In the genomic region with DNA sequence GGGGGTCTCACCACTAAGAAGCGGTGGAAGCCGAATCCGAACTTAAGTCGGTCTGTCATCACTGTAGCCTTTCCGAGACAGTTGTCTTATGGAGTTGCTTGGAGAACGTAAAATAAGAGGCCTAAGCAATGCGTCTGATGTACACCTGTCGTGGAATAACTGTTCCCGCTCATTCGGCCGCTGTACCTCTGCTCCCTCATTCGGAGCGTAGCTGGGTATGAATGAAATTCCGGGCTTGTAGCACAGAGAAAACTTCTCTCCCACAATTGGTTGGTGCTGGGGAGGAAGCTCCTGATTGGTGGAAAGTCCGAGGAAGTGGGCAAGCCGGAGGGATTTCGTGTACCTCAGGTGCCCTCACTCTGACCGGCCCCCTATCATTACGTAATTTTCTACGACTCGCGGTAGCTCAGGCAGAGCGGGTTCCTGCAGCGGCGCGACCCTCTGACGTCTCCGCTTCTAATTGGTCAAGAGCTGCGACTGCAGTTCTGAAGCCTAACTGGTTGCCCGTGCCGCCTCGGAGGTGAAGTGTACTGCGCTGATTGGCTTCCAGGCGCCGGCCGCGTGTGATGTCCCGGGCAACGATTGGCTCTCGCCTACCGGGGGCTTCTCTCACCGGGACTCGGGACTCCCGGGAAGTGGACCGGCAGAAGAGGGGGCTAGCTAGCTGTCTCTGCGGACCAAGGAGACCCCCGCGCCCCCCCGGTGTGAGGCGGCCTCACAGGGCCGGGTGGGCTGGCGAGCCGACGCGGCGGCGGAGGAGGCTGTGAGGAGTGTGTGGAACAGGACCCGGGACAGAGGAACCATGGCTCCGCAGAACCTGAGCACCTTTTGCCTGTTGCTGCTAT, we compare ENCODE assay signal across 8 cellular contexts. TPM values are rescaled to one million over a fixed set of nuclear protein-coding genes. Genes with fewer than 3 reads are reported as not detected.
A peak's percentile ranks its signal among the peaks of the same experiment; 100 is the strongest.
DNase-seq lines count a peak whose midpoint lies in the region; ATAC-seq and TF ChIP-seq lines count a peak whose summit lies in the region.

A gene (plus strand): TSS at position 625 of the 845 bp plus-strand sequence. CDS start 178 bp downstream, at position 803.

- no peaks in the 10 kb centered on the region for H4K20me1 ChIP-seq in smooth muscle cell (ENCODE audit: low read depth)

- DNase-seq in AG08395 (ENCODE audit: low spot score) (peak; percentile 99), NCI-H345 (lab: John Stamatoyannopoulos, UW) (peak; percentile 100), activated B cell treated with CpG ODN at 0.5 μM for 24 hours (peak; percentile 91), caudate nucleus (lab: John Stamatoyannopoulos, UW) (peak; percentile 92 to 100 (median 99)), iPS-NIHi7 (ENCODE audit: extremely low spot score) (peak; percentile 99), smooth muscle cell (lab: John Stamatoyannopoulos, UW; ENCODE audit: unreplicated experiment) (peak; percentile 89)

- peaks cover 56% of the 10 kb centered on the region for H3K4me1 Mint-ChIP-seq in activated B cell treated with CpG ODN at 0.5 μM for 24 hours

- H3K9me3 ChIP-seq in smooth muscle cell (replicated peaks; ENCODE audit: low read depth), result no peaks in the 10 kb centered on the region

- peak within 1 kb of the TSS; percentile 80 for H3K4me3 ChIP-seq in smooth muscle cell

- peak within 1 kb of the TSS; percentile 83 for H2AFZ ChIP-seq in smooth muscle cell (ENCODE audit: low read depth)

- no peaks in the 10 kb centered on the region for H3K27me3 ChIP-seq in smooth muscle cell (ENCODE audit: low read depth)

- H3K36me3 Mint-ChIP-seq in activated B cell treated with CpG ODN at 0.5 μM for 24 hours (ENCODE audit: low read depth), result peaks cover 47% of the 10 kb centered on the region

- ATAC-seq in HG03196 (IDR thresholded peaks at IDR 0.05; ENCODE audit: unreplicated experiment) (peak; percentile 86), activated B cell treated with CpG ODN at 0.5 μM for 24 hours (ENCODE audit: low read depth) (peak; percentile 82)

- H3K27ac Mint-ChIP-seq in activated B cell treated with CpG ODN at 0.5 μM for 24 hours, result peak within 1 kb of the TSS; percentile 97

- H3K4me1 ChIP-seq in smooth muscle cell (ENCODE audit: low read depth), result peaks cover 17% of the 10 kb centered on the region

- no peaks in the 10 kb centered on the region for H3K9me3 Mint-ChIP-seq in activated B cell treated with CpG ODN at 0.5 μM for 24 hours

- POLR2A ChIA-PET in activated B cell treated with CpG ODN at 0.5 μM for 24 hours (lab: Charles Lee), result interaction anchor here (0.6 to 6.1 kb wide), 21 partner anchors 9 to 1888 kb away, joined by 3 to 66 read pairs (median 5); a partner anchor contains a TSS

- peak within 1 kb of the TSS; percentile 94 for H3K4me3 Mint-ChIP-seq in activated B cell treated with CpG ODN at 0.5 μM for 24 hours

- peak; percentile 80 for TF ChIP-seq POLR2A in GM18951 (IDR thresholded peaks at IDR 0.05; ENCODE audit: extremely low read depth, insufficient read depth, insufficient read length)

- H3F3A ChIP-seq in smooth muscle cell (ENCODE audit: low read depth), result no peaks in the 10 kb centered on the region

- CTCF ChIA-PET in activated B cell treated with CpG ODN at 0.5 μM for 24 hours (lab: Charles Lee), result interaction anchor here (0.9 to 1.6 kb wide), 7 partner anchors 30 to 632 kb away, joined by 3 to 6 read pairs (median 4); a partner anchor contains a TSS

- peak within 1 kb of the TSS; percentile 96 for H3K9ac ChIP-seq in smooth muscle cell (ENCODE audit: low read depth)

- intact Hi-C loops in activated B cell treated with CpG ODN at 0.5 μM for 24 hours (cut with micrococcal nuclease), result loop anchor here (1.0 to 2.0 kb wide), 6 partner anchors 36 to 568 kb away; a partner anchor contains a TSS

- TF ChIP-seq CTCF in activated B cell treated with CpG ODN at 0.5 μM for 24 hours (IDR thresholded peaks at IDR 0.05), result no peak
- TF ChIP-seq CTCF in smooth muscle cell (IDR thresholded peaks at IDR 0.05; ENCODE audit: borderline replicate concordance, insufficient read depth, poor library complexity, severe bottlenecking), result no peak

- H3K27ac ChIP-seq in caudate nucleus (ENCODE audit: low read depth, low read length) (peak within 1 kb of the TSS; percentile 70), smooth muscle cell (ENCODE audit: low read depth) (peak within 1 kb of the TSS; percentile 88)

- peaks cover 11% of the 10 kb centered on the region for H3K36me3 ChIP-seq in smooth muscle cell (ENCODE audit: low read depth)

- under 1% methylated on average over 59 of the region's 59 CpGs for WGBS in smooth muscle cell (ENCODE audit: low lambda C conversion rate)

- peaks cover 34% of the 10 kb centered on the region for H3K79me2 ChIP-seq in smooth muscle cell (ENCODE audit: low read depth)

- peak within 1 kb of the TSS; percentile 96 for H3K4me2 ChIP-seq in smooth muscle cell

- in situ Hi-C loops in GM18951 (cut with MboI; ENCODE audit: low sequenced_read_pairs, unreplicated experiment), result no loop called here

- H3K27me3 Mint-ChIP-seq in activated B cell treated with CpG ODN at 0.5 μM for 24 hours, result no peaks in the 10 kb centered on the region

RNA-seq across cellular contexts. Expression of the gene that starts here (rescaled TPM):
- total RNA-seq in activated B cell treated with CpG ODN at 0.5 μM for 24 hours (51.3 and 52.5 TPM in 2 replicates), smooth muscle cell (103 and 115 TPM in 2 replicates)
- 136 and 138 TPM in 2 replicates for polyA plus RNA-seq in smooth muscle cell

Comparison
In these comparisons a context has a peak if more than half of its experiments do, and no peak if none do; other contexts are left out.
1. Peak in every context shown above with its lines: DNase-seq, ATAC-seq, H3K4me3 ChIP-seq and H3K27ac ChIP-seq.